8 cellular contexts compared by ENCODE assay signal in genomic region chr10:15824498-15824897, GRCh38. TPM values are rescaled to one million over a fixed set of nuclear protein-coding genes. Genes with fewer than 3 reads are reported as not detected.
DNase-seq lines count a peak whose midpoint lies in the region; ATAC-seq, FAIRE-seq and TF ChIP-seq lines count a peak whose summit lies in the region.

No MANE protein-coding gene starts in this region.

- peak; percentile 61 for FAIRE-seq in A204.1 (lab: Jason Lieb, UNC)

- H3K9me2 ChIP-seq in hepatocyte (replicated peaks; ENCODE audit: insufficient read depth), result no peaks in the 10 kb centered on the region

- H3K4me3 ChIP-seq in RWPE2 (ENCODE audit: severe bottlenecking) (no peak overlapping the region), hepatocyte (no peak overlapping the region), mucosa of descending colon (no peak overlapping the region)

- no peaks in the 10 kb centered on the region for H3K27me3 ChIP-seq in RWPE2 (ENCODE audit: insufficient read depth, poor library complexity, severe bottlenecking)
- H3K27me3 ChIP-seq in hepatocyte, result no peaks in the 10 kb centered on the region

- H3K9me3 ChIP-seq in RWPE2 (ENCODE audit: severe bottlenecking) (no peaks in the 10 kb centered on the region), hepatocyte (ENCODE audit: low read depth) (no peaks in the 10 kb centered on the region), mucosa of descending colon (no peaks in the 10 kb centered on the region)

- H3K27ac ChIP-seq in RWPE2 (ENCODE audit: poor library complexity, severe bottlenecking) (no peak overlapping the region), hepatocyte (no peak overlapping the region)

- no peaks in the 10 kb centered on the region for H4K20me1 ChIP-seq in hepatocyte (ENCODE audit: insufficient read depth, poor library complexity, severe bottlenecking)

- ATAC-seq in RWPE2 (ENCODE audit: low read depth) (no peak), HG03571 (IDR thresholded peaks at IDR 0.05; ENCODE audit: unreplicated experiment) (no peak), mucosa of descending colon (no peak), GM21825 (IDR thresholded peaks at IDR 0.05; ENCODE audit: unreplicated experiment) (no peak)

- H3K36me3 ChIP-seq in RWPE2 (ENCODE audit: low read depth), result peaks cover 32% of the 10 kb centered on the region
- no peaks in the 10 kb centered on the region for H3K36me3 ChIP-seq in hepatocyte (replicated peaks; ENCODE audit: insufficient read depth, low read depth)
- H3K36me3 ChIP-seq in mucosa of descending colon (ENCODE audit: low read depth), result no peaks in the 10 kb centered on the region

- no peak overlapping the region for H2AFZ ChIP-seq in hepatocyte

- peak; percentile 62 for TF ChIP-seq CTCF in RWPE2 (IDR thresholded peaks at IDR 0.05; ENCODE audit: poor library complexity, severe bottlenecking)
- peak; percentile 68 for TF ChIP-seq CTCF in hepatocyte (IDR thresholded peaks at IDR 0.05; ENCODE audit: poor library complexity)
- no peak for TF ChIP-seq CTCF in mucosa of descending colon (IDR thresholded peaks at IDR 0.05)

- H3K4me2 ChIP-seq in hepatocyte, result no peak overlapping the region

- H3K4me1 ChIP-seq in RWPE2 (ENCODE audit: insufficient read depth, poor library complexity, severe bottlenecking) (no peaks in the 10 kb centered on the region), hepatocyte (ENCODE audit: insufficient read depth) (no peaks in the 10 kb centered on the region), mucosa of descending colon (ENCODE audit: low read depth) (no peaks in the 10 kb centered on the region)

- intact Hi-C loops in mucosa of descending colon (cut with DNase I, micrococcal nuclease), result loop anchor here in 1 of 2 donors (10.0 kb wide), 1 partner anchor 390 kb away; no protein-coding TSS in a partner anchor

- 68% methylated on average over 1 of the region's 1 CpG for WGBS in hepatocyte (ENCODE audit: low lambda C conversion rate, missing lambda C conversion rate)

- DNase-seq in GM03348 (ENCODE audit: low spot score) (peak; percentile 20), RWPE2 (ENCODE audit: low spot score) (no peak), hepatocyte (ENCODE audit: low spot score) (no peak), HPDE6-E6E7 (ENCODE audit: extremely low spot score) (no peak), mucosa of descending colon (no peak)

- H3K79me2 ChIP-seq in hepatocyte, result no peaks in the 10 kb centered on the region

RNA-seq across cellular contexts. Expression of gene MINDY3, which starts 35.8 kb away (rescaled TPM):
- 28.9 and 37.6 TPM in 2 replicates for total RNA-seq in hepatocyte
- polyA plus RNA-seq in hepatocyte, result 16.5 and 18.1 TPM in 2 replicates
- 10 to 100 TPM; 20.2 to 36.4 (median 28.4) TPM for total RNA-seq in mucosa of descending colon
